Comparison of ENCODE assay signal across 8 cellular contexts in the genomic region with DNA sequence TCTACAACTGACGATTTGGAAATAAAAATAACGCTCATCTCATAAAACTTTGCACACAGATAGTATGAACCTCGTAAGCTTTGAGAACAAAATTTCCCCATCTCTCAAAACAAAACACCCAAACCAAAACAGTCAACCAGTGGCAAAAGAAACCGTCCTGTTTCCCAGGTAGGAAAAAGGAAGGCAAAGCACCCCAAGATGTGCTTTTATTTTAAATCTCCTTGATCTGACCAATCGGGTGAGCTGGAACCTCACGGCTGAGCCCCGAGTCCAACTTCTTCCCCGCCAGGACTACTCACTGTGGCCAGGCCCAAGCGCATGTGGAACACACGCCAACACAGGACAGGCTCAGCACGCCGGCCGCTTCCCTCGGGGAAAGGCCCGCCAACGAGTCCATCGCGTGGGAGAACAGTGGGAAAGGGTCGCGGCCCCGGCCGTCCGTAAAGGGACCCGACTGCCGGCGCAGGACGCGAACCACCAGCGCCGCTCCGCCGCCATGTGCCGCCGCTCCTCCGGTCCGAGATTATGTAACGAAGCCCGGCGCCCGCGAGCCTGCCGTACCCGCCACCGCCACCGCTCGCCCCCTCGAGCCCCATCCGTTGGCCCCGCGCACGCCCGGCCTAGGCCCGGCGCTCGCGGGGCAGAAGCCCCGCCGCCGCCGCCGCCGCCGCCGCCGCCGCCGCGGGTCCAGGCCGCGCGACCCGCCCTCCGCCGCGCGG. TPM values are rescaled to one million over a fixed set of nuclear protein-coding genes. Genes with fewer than 3 reads are reported as not detected.
DNase-seq lines count a peak whose midpoint lies in the region; ATAC-seq and TF ChIP-seq lines count a peak whose summit lies in the region.

No MANE protein-coding gene starts in this region.

- no peak for TF ChIP-seq POLR2A in erythroblast (IDR thresholded peaks at IDR 0.05; ENCODE audit: low read length)

- H3K4me1 ChIP-seq in ACC112 (ENCODE audit: control insufficient read depth, insufficient read depth, low read length, unreplicated experiment) (peaks cover 6% of the 10 kb centered on the region), muscle layer of duodenum (ENCODE audit: control insufficient read depth in 1 of 2, insufficient read depth in 2 of 2, low read length in 2 of 2) (peaks cover 7 to 21% of the 10 kb centered on the region in 2 donors)

- H3K36me3 ChIP-seq in ACC112 (ENCODE audit: insufficient read depth, low read length): peaks cover 17% of the 10 kb centered on the region
- no peaks in the 10 kb centered on the region for H3K36me3 ChIP-seq in muscle layer of duodenum (ENCODE audit: control insufficient read depth in 1 of 2, insufficient read depth in 2 of 2, low read length in 2 of 2)

- H3K27me3 ChIP-seq in ACC112 (ENCODE audit: insufficient read depth, low read length) (no peaks in the 10 kb centered on the region), muscle layer of duodenum (ENCODE audit: low read depth, low read length) (no peaks in the 10 kb centered on the region)

- in situ Hi-C loops in GM13976 (cut with MboI; ENCODE audit: low sequenced_read_pairs, unreplicated experiment): no loop called here

- peak overlapping the region; percentile 9 for H2AFZ ChIP-seq in ACC112 (ENCODE audit: low read length, unreplicated experiment)

- peak; percentile 19 for ATAC-seq in HG02870 (IDR thresholded peaks at IDR 0.05; ENCODE audit: unreplicated experiment)

- peak overlapping the region; percentile 79 for H3K4me3 ChIP-seq in ACC112 (ENCODE audit: low read depth, low read length)
- peak overlapping the region; percentile 77 to 81 for H3K4me3 ChIP-seq in muscle layer of duodenum (ENCODE audit: low read depth in 1 of 2, low read length in 2 of 2)

- peaks cover 49% of the 10 kb centered on the region for H3K79me2 ChIP-seq in ACC112 (ENCODE audit: control insufficient read depth, insufficient read depth, low read length, unreplicated experiment)

- no peak for TF ChIP-seq CTCF in GM13976 (IDR thresholded peaks at IDR 0.05; ENCODE audit: borderline replicate concordance, control extremely low read depth, extremely low read depth, insufficient read depth, missing control alignments)

- DNase-seq in GM13976 (ENCODE audit: low spot score) (peak; percentile 60), NCI-H460 (ENCODE audit: extremely low read depth, low read depth) (peak; percentile 33), activated T-cell treated with anti-CD3 and anti-CD28 coated beads for 48 hours (ENCODE audit: low read depth) (peak; percentile 37), erythroblast (lab: John Stamatoyannopoulos, UW) (peak; percentile 80 to 85)
- DNase-seq in stimulated activated naive CD4-positive, alpha-beta T cell treated with Interleukin-2 at 50 U/mL for 16 hours (lab: John Stamatoyannopoulos, UW): peak; percentile 51

- no peaks in the 10 kb centered on the region for H3K9me3 ChIP-seq in muscle layer of duodenum (ENCODE audit: control insufficient read depth in 1 of 2, low read length in 2 of 2)

- H3K27ac ChIP-seq in ACC112 (ENCODE audit: low read depth, low read length) (peak overlapping the region; percentile 89), muscle layer of duodenum (ENCODE audit: low read length) (peak overlapping the region; percentile 88)

RNA-seq across cellular contexts. Expression of gene AHCTF1, which starts 0.8 kb away (rescaled TPM):
- total RNA-seq in NCI-H460 (2014; rRNA removed; shearing (Covaris generic)): 71.5 and 77.3 TPM in 2 replicates
- polyA plus RNA-seq in NCI-H460 (2014; cell fraction: nucleus; rRNA removed): 43.4 and 55.6 TPM in 2 replicates

Comparison
In these comparisons a context has a peak if more than half of its experiments do, and no peak if none do; other contexts are left out.
1. Peak in every context shown above with its lines: DNase-seq, ATAC-seq, H3K4me3 ChIP-seq and H3K27ac ChIP-seq.